In the genomic region with DNA sequence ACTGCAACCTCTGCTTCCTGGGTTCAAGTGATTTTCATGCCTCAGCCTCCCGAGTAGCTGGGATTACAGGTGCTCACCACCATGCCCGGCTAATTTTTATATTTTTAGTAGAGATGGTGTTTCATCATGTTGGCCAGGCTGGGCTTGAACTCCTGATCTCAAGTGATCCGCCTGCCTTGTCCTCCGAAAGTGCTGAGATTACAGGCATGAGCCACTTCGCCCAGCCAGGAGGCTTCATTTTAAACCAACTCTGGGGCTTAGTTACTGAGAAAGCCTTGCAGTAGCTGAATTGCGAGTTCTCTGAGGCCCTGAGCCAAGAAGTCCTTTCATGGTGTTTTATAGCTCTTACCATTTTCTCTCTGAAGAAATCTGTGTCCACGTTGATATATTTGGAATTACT, we compare ENCODE assay signal across 6 cellular contexts. TPM values are rescaled to one million over a fixed set of nuclear protein-coding genes. Genes with fewer than 3 reads are reported as not detected.
"Had no signal": no experiment of that assay in that cellular context is flagged by ENCODE, and none has a peak within 500 bp of the region (broad histone marks: within the 10 kb centered on the region; RNA-seq: fewer than 3 reads in every experiment).

No MANE protein-coding gene starts in this region.

RNA-seq across cellular contexts. Expression of a gene that starts 31.3 kb away (rescaled TPM):
- total RNA-seq: K562, PC-3, Peyer's patch had no signal
- polyA plus RNA-seq: K562 had no signal

RNA-seq across cellular contexts. Expression of a gene that starts 56.2 kb away (rescaled TPM):
- total RNA-seq: K562, PC-3 had no signal

RNA-seq across cellular contexts. Expression of a gene that starts 56.3 kb away (rescaled TPM):
- total RNA-seq: K562, M059J, PC-3, Right ventricle myocardium superior, SJSA1 had no signal
